ENCODE assay signal across 8 cellular contexts in the genomic region with DNA sequence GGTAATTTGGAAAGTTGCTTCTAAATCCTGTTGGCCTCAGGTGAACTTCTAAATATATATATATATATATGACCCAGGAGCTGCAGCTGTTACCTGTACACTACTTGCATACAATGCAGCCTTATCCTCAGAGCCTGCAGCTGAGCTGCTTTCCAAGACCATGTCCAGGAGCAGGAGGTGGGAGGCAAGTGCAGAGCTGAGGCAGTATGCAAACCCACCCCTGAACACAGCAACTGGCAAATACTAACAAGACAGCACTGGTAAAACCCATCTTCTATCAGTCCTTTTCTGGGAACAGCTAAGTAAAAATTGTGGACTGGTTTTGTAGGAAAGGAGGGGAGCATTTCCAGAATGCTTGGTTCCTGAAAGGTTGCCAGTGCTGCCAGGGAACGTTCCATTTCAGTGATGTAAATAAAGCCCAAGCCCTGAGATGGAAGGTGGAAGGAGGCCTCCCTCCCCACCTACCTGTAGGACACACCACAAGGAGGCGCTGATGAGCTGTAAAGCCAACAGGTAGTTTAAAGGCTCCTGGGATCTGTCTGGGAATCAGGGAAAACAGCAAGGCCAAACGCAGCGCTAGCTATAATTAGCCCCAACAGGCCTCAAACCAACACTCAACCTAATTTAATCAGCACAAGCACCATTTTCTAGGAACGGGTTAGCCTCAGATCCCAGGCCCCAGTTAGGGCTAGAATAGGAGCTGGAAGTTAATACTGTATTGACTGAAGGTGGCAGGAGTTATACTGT.
DNase-seq lines count a peak whose midpoint lies in the region; ATAC-seq lines count a peak whose summit lies in the region.

No MANE protein-coding gene starts in this region.

- H2AK5ac ChIP-seq in mesenchymal stem cell (ENCODE audit: low read length, severe bottlenecking), result no peak overlapping the region

- no peaks in the 10 kb centered on the region for H3K4me1 Mint-ChIP-seq in activated CD8-positive, alpha-beta T cell treated with anti-CD3 and anti-CD28 coated beads, Interleukin-2, amount 10 ng/mL, durations not matched to agents 7 days and 5 days (ENCODE audit: low read depth)

- H3K36me3 Mint-ChIP-seq in activated CD8-positive, alpha-beta T cell treated with anti-CD3 and anti-CD28 coated beads, Interleukin-2, amount 10 ng/mL, durations not matched to agents 7 days and 5 days (ENCODE audit: low read depth), result peaks cover 1% of the 10 kb centered on the region

- H3K27ac ChIP-seq in effector memory CD4-positive, alpha-beta T cell (ENCODE audit: insufficient read depth, low read length, poor library complexity, severe bottlenecking), result no peak overlapping the region
- no peak overlapping the region for H3K27ac ChIP-seq in mesenchymal stem cell (ENCODE audit: low read length, poor library complexity, severe bottlenecking)

- H3K18ac ChIP-seq in mesenchymal stem cell (ENCODE audit: low read depth in 1 of 2, low read length in 2 of 2), result peak overlapping the region in 1 of 2 experiments; percentile 80

- H3K4me1 ChIP-seq in effector memory CD4-positive, alpha-beta T cell (ENCODE audit: control insufficient read depth, insufficient read depth, low read length, poor library complexity, severe bottlenecking), result peaks cover 3% of the 10 kb centered on the region
- H3K4me1 ChIP-seq in mesenchymal stem cell (ENCODE audit: control insufficient read depth, insufficient read depth, low read depth, low read length), result peaks cover 2% of the 10 kb centered on the region

- peak overlapping the region; percentile 43 for H4K91ac ChIP-seq in mesenchymal stem cell (ENCODE audit: low read length)

- H3K36me3 ChIP-seq in effector memory CD4-positive, alpha-beta T cell (ENCODE audit: control insufficient read depth, insufficient read depth, low read length), result peaks cover 4% of the 10 kb centered on the region
- no peaks in the 10 kb centered on the region for H3K36me3 ChIP-seq in mesenchymal stem cell (ENCODE audit: control insufficient read depth in 1 of 2, insufficient read depth in 2 of 2, low read depth in 1 of 2, low read length in 2 of 2)

- H3K27me3 Mint-ChIP-seq in activated CD8-positive, alpha-beta T cell treated with anti-CD3 and anti-CD28 coated beads, Interleukin-2, amount 10 ng/mL, durations not matched to agents 7 days and 5 days (ENCODE audit: low read depth), result no peaks in the 10 kb centered on the region

- no peak overlapping the region for H2BK120ac ChIP-seq in mesenchymal stem cell (ENCODE audit: low read depth, low read length)

- no peaks in the 10 kb centered on the region for H3K9me3 ChIP-seq in effector memory CD4-positive, alpha-beta T cell (ENCODE audit: control insufficient read depth, low read length)
- H3K9me3 ChIP-seq in mesenchymal stem cell (ENCODE audit: control insufficient read depth, low read length), result no peaks in the 10 kb centered on the region

- H3K14ac ChIP-seq in mesenchymal stem cell (ENCODE audit: low read length in 2 of 2), result peak overlapping the region in 1 of 2 experiments; percentile 58

- peak overlapping the region in 1 of 2 experiments; percentile 49 for H3K4ac ChIP-seq in mesenchymal stem cell (ENCODE audit: low read depth in 1 of 2, low read length in 2 of 2)

- H2BK15ac ChIP-seq in mesenchymal stem cell (ENCODE audit: low read depth, poor library complexity, severe bottlenecking), result peak overlapping the region; percentile 3

- peak; percentile 69 to 78 for DNase-seq in NCI-H524 (lab: John Stamatoyannopoulos, UW)
- no peak for DNase-seq in NCI-H524 treated with DMSO at 0.1 percent for 48 hours (lab: John Stamatoyannopoulos, UW)
- peak; percentile 82 for DNase-seq in HK-2 (ENCODE audit: unreplicated experiment)
- DNase-seq in NCI-H82 treated with DMSO at 0.1 percent for 48 hours (lab: John Stamatoyannopoulos, UW; ENCODE audit: unreplicated experiment), result peak; percentile 45
- peak; percentile 86 for DNase-seq in activated CD8-positive, alpha-beta T cell treated with anti-CD3 and anti-CD28 coated beads, Interleukin-2, amount 10 ng/mL, durations not matched to agents 7 days and 5 days
- peak; percentile 43 to 73 (median 59) for DNase-seq in effector memory CD4-positive, alpha-beta T cell
- peak; percentile 81 for DNase-seq in mesenchymal stem cell
- peak; percentile 29 to 31 for DNase-seq in stimulated activated CD8-positive, alpha-beta memory T cell treated with anti-CD3 and anti-CD28 coated beads, Interleukin-15, amount 100 ng/mL, for 48 hours (ENCODE audit: low read depth in 2 of 2)

- H3K27me3 ChIP-seq in effector memory CD4-positive, alpha-beta T cell (replicated peaks; ENCODE audit: control insufficient read depth, insufficient read depth, low read length, poor library complexity, severe bottlenecking), result no peaks in the 10 kb centered on the region
- H3K27me3 ChIP-seq in mesenchymal stem cell (ENCODE audit: control insufficient read depth in 1 of 2, insufficient read depth in 1 of 2, low read length in 2 of 2), result no peaks in the 10 kb centered on the region

- CTCF ChIA-PET in activated CD8-positive, alpha-beta T cell treated with anti-CD3 and anti-CD28 coated beads, Interleukin-2, amount 10 ng/mL, durations not matched to agents 7 days and 5 days (lab: Charles Lee), result interaction anchor here (0.6 to 10.4 kb wide), 56 partner anchors 9 to 354 kb away, joined by 3 to 496 read pairs (median 5); partner anchors contain the start of genes BCLAF1, MAP3K5 and PEX7

- H3K4me3 ChIP-seq in effector memory CD4-positive, alpha-beta T cell (ENCODE audit: insufficient read depth, low read depth, low read length, poor library complexity, severe bottlenecking), result no peak overlapping the region
- no peak overlapping the region for H3K4me3 ChIP-seq in mesenchymal stem cell (ENCODE audit: insufficient read depth in 1 of 2, low read depth in 1 of 2, low read length in 2 of 2)

- no peak overlapping the region for H3K27ac Mint-ChIP-seq in activated CD8-positive, alpha-beta T cell treated with anti-CD3 and anti-CD28 coated beads, Interleukin-2, amount 10 ng/mL, durations not matched to agents 7 days and 5 days

- no peak overlapping the region for H3K4me3 Mint-ChIP-seq in activated CD8-positive, alpha-beta T cell treated with anti-CD3 and anti-CD28 coated beads, Interleukin-2, amount 10 ng/mL, durations not matched to agents 7 days and 5 days

- no peaks in the 10 kb centered on the region for H3K79me1 ChIP-seq in mesenchymal stem cell (replicated peaks; ENCODE audit: low read length, poor library complexity, severe bottlenecking)

- WGBS in mesenchymal stem cell, result 0% methylated on average over 3 of the region's 5 CpGs

- no peak overlapping the region for H2AFZ ChIP-seq in mesenchymal stem cell (ENCODE audit: low read depth, low read length)

- no peaks in the 10 kb centered on the region for H3K9me3 Mint-ChIP-seq in activated CD8-positive, alpha-beta T cell treated with anti-CD3 and anti-CD28 coated beads, Interleukin-2, amount 10 ng/mL, durations not matched to agents 7 days and 5 days (ENCODE audit: insufficient read depth)

- POLR2A ChIA-PET in activated CD8-positive, alpha-beta T cell treated with anti-CD3 and anti-CD28 coated beads, Interleukin-2, amount 10 ng/mL, durations not matched to agents 7 days and 5 days (lab: Charles Lee), result interaction anchor here (0.7 to 3.6 kb wide), 2 partner anchors 147 to 148 kb away, joined by 3 to 43 read pairs; partner anchors contain the start of gene MAP3K5

- peak overlapping the region in 1 of 2 experiments; percentile 17 for H2BK12ac ChIP-seq in mesenchymal stem cell (ENCODE audit: low read length in 2 of 2)

- H3K4me2 ChIP-seq in mesenchymal stem cell (ENCODE audit: low read length, poor library complexity, severe bottlenecking), result no peak overlapping the region

- H3K23ac ChIP-seq in mesenchymal stem cell (ENCODE audit: low read length in 2 of 2), result no peak overlapping the region

- peak overlapping the region; percentile 25 for H3K9ac ChIP-seq in mesenchymal stem cell (ENCODE audit: low read length)

- no peak overlapping the region for H2BK5ac ChIP-seq in mesenchymal stem cell (ENCODE audit: low read depth, low read length, poor library complexity, severe bottlenecking)

- peak; percentile 74 for ATAC-seq in activated CD8-positive, alpha-beta T cell treated with anti-CD3 and anti-CD28 coated beads, Interleukin-2, amount 10 ng/mL, durations not matched to agents 7 days and 5 days

- no peak overlapping the region for H4K8ac ChIP-seq in mesenchymal stem cell (ENCODE audit: low read length)
